ENCODE assay signal across 10 cellular contexts in the genomic region with DNA sequence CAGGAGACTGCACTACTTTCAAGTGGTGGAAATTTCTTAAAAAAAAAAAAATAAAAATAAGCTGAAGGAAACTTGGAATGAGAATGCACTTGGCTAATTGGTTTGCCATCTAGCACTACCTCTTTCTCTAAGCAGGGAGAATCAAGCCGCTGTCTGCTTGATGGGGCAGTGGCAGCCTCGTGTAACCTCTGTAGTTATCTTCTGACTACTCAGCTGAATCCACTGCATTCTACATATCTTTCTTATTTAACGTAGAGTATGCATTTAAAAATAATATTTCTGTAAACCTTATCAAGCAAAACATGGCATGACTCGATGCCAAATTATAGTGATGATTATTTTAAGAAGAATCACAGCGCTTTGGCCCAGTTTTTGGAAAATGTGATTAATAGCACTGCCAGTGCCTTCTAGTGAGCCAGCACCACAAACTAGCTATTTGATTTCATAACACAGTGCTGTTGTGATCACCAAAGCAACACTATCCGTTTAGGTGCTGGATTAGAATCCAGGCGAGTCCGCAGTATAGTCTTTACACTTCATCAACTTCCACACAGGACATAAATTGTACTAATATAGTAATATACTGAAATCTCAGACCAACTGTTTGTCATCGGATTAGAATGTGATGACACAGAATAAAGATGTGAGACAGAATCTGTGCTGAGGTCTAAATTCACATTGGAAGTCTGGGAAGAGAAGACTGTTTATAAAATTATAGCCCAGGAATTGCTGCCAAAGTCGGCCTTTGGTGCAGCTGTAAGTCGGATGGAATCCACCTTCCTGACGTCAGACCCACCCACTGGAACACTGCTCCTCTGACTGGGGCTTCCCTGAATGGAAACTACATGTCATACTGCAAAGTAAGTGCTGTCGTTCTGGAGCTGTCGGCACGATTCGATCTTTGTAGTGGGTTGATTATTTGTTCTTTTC.
DNase-seq lines count a peak whose midpoint lies in the region; ATAC-seq and TF ChIP-seq lines count a peak whose summit lies in the region.
"Had no signal": no experiment of that assay in that cellular context is flagged by ENCODE, and none has a peak within 500 bp of the region (broad histone marks: within the 10 kb centered on the region; RNA-seq: fewer than 3 reads in every experiment).

No MANE protein-coding gene starts in this region.

- H2BK5ac ChIP-seq in IMR-90 (ENCODE audit: low read depth, low read length, poor library complexity, severe bottlenecking), result peak overlapping the region; percentile 99

- H3K4me3 ChIP-seq in IMR-90 (ENCODE audit: insufficient read depth, low read depth, low read length), result peak overlapping the region; percentile 23; the same call in 1 of the 2 replicates
- H3K4me3 ChIP-seq in thoracic aorta, result peak overlapping the region; percentile 66

- in situ Hi-C loops in IMR-90 (cut with MboI; ENCODE audit: low sequenced_read_pairs), result no loop called here

- ATAC-seq in IMR-90 (ENCODE audit: low read depth) (peak; percentile 76), thoracic aorta (ENCODE audit: insufficient number of reproducible peaks, low FRiP score, low read depth) (peak; percentile 89), HG03342 (IDR thresholded peaks at IDR 0.05; ENCODE audit: unreplicated experiment) (no peak)
- no peak for ATAC-seq in stimulated activated memory B cell treated with anti-CD40 and anti-IgM and Interleukin-4, amounts not matched to agents 10 μg/mL and 1 μg/mL and 100 μg/mL, for 72 hours

- no peaks in the 10 kb centered on the region for H3K9me3 Mint-ChIP-seq in stimulated activated memory B cell treated with anti-CD40 and anti-IgM and Interleukin-4, amounts not matched to agents 10 μg/mL and 1 μg/mL and 100 μg/mL, for 72 hours
- H3K9me3 Mint-ChIP-seq: activated CD4-positive, alpha-beta T cell treated with anti-CD3 and anti-CD28 coated beads, Interleukin-2, amount 10 ng/mL, durations not matched to agents 7 days and 5 days; endodermal cell had no signal

- H3K9me3 ChIP-seq in IMR-90 (ENCODE audit: control insufficient read depth, insufficient read depth, low read length), result no peaks in the 10 kb centered on the region
- no peaks in the 10 kb centered on the region for H3K9me3 ChIP-seq in thoracic aorta

- CTCF ChIA-PET in IMR-90 (lab: Yijun Ruan, JAX), result no interaction called here

- H3K27me3 Mint-ChIP-seq in stimulated activated memory B cell treated with anti-CD40 and anti-IgM and Interleukin-4, amounts not matched to agents 10 μg/mL and 1 μg/mL and 100 μg/mL, for 72 hours, result no peaks in the 10 kb centered on the region
- H3K27me3 Mint-ChIP-seq: activated CD4-positive, alpha-beta T cell treated with anti-CD3 and anti-CD28 coated beads, Interleukin-2, amount 10 ng/mL, durations not matched to agents 7 days and 5 days had no signal

- TF ChIP-seq RAD21 in IMR-90 (IDR thresholded peaks at IDR 0.05; ENCODE audit: low read length), result peak; percentile 53

- H3K27ac Mint-ChIP-seq in stimulated activated memory B cell treated with anti-CD40 and anti-IgM and Interleukin-4, amounts not matched to agents 10 μg/mL and 1 μg/mL and 100 μg/mL, for 72 hours, result no peak overlapping the region
- H3K27ac Mint-ChIP-seq: activated CD4-positive, alpha-beta T cell treated with anti-CD3 and anti-CD28 coated beads, Interleukin-2, amount 10 ng/mL, durations not matched to agents 7 days and 5 days; endodermal cell had no signal

- H4K20me1 ChIP-seq in IMR-90 (ENCODE audit: insufficient read depth, low read length), result no peaks in the 10 kb centered on the region

- H3K27ac ChIP-seq in IMR-90 (ENCODE audit: insufficient read depth, low read length) (peak overlapping the region; percentile 63), thoracic aorta (peak overlapping the region; percentile 91)

- peak overlapping the region; percentile 78 for H4K5ac ChIP-seq in IMR-90 (ENCODE audit: low read depth, low read length)

- H2BK20ac ChIP-seq in IMR-90 (ENCODE audit: low read depth, low read length), result peak overlapping the region; percentile 98

- H3K4me2 ChIP-seq in IMR-90 (ENCODE audit: low read depth, low read length), result peak overlapping the region; percentile 67

- H2AFZ ChIP-seq in IMR-90 (replicated peaks; ENCODE audit: low read length, poor library complexity), result peak overlapping the region; percentile 52

- H2BK120ac ChIP-seq in IMR-90 (ENCODE audit: low read depth, low read length), result peak overlapping the region; percentile 99

- dilution Hi-C loops in IMR-90 (cut with HindIII; ENCODE audit: low sequenced_read_pairs, unreplicated experiment), result no loop called here

- H2AK5ac ChIP-seq in IMR-90 (ENCODE audit: low read depth, low read length), result peak overlapping the region; percentile 86

- BruUV-seq in IMR-90 (replicated peaks; lab: Mats Ljungman, UMichigan), result no TSS peak

- TF ChIP-seq POLR2A in IMR-90 (IDR thresholded peaks at IDR 0.05; ENCODE audit: low read depth, low read length), result peak; percentile 66

- no peak overlapping the region for H2AK9ac ChIP-seq in IMR-90 (replicated peaks; ENCODE audit: low read depth, low read length, poor library complexity)

- H3K4ac ChIP-seq in IMR-90 (ENCODE audit: low read depth, low read length), result peak overlapping the region; percentile 95

- peaks cover 7 to 12% of the 10 kb centered on the region in 2 experiments for H3K79me1 ChIP-seq in IMR-90 (ENCODE audit: low read depth in 1 of 2, low read length in 2 of 2)

- peak overlapping the region; percentile 95 for H4K91ac ChIP-seq in IMR-90 (ENCODE audit: insufficient read depth, low read depth, low read length)

- H3K4me1 ChIP-seq in IMR-90 (ENCODE audit: control insufficient read depth, insufficient read depth, low read length) (peaks cover 16% of the 10 kb centered on the region), thoracic aorta (ENCODE audit: control insufficient read depth in 1 of 2, low read depth in 2 of 2) (peaks cover 11 to 22% of the 10 kb centered on the region in 2 donors)

- H3K23ac ChIP-seq in IMR-90 (ENCODE audit: low read depth, low read length), result peak overlapping the region; percentile 95

- WGBS in IMR-90 (ENCODE audit: extremely low coverage in 2 of 2, insufficient read length in 1 of 2), 2 experiments, result 0% methylated on average over 1 of the region's 16 CpGs; no CpG with 5 or more reads in 1 of the 2 experiments

- peak overlapping the region; percentile 92 for H3K14ac ChIP-seq in IMR-90 (replicated peaks; ENCODE audit: low read depth, low read length)

- peak overlapping the region; percentile 99 for H3K56ac ChIP-seq in IMR-90 (ENCODE audit: extremely low read depth, insufficient read depth, low read length)

- DNase-seq in IMR-90, result peak; percentile 100
- DNase-seq in cerebellar cortex (ENCODE audit: low spot score), result peak; percentile 52
- peak; percentile 98 for DNase-seq in kidney tubule cell (ENCODE audit: low spot score)
- peak; percentile 80 for DNase-seq in thoracic aorta (ENCODE audit: low spot score)
- DNase-seq in stimulated activated CD4-positive, alpha-beta T cell treated with anti-CD3 and anti-CD28 coated beads, Interleukin-15, amount 100 ng/mL, for 24 hours, result no peak
- DNase-seq in effector CD4-positive, alpha-beta T cell, result no peak
- DNase-seq: activated CD4-positive, alpha-beta T cell treated with anti-CD3 and anti-CD28 coated beads, Interleukin-2, amount 10 ng/mL, durations not matched to agents 7 days and 5 days; endodermal cell had no signal

- peak overlapping the region; percentile 79 for H3K18ac ChIP-seq in IMR-90 (ENCODE audit: low read depth, low read length)

- H4K8ac ChIP-seq in IMR-90 (ENCODE audit: low read depth in 2 of 2, low read length in 2 of 2), result peak overlapping the region; percentile 86 to 94

- intact Hi-C loops in IMR-90 (cut with micrococcal nuclease), result loop anchor here (1.0 to 2.0 kb wide), 3 partner anchors 30 to 826 kb away; partner anchors contain the start of genes ETAA1 and MEIS1

- no peaks in the 10 kb centered on the region for H3K36me3 Mint-ChIP-seq in stimulated activated memory B cell treated with anti-CD40 and anti-IgM and Interleukin-4, amounts not matched to agents 10 μg/mL and 1 μg/mL and 100 μg/mL, for 72 hours

- peaks cover 6% of the 10 kb centered on the region for H3K9me1 ChIP-seq in IMR-90 (ENCODE audit: insufficient read depth, low read length)

- no peak overlapping the region for H3K4me3 Mint-ChIP-seq in stimulated activated memory B cell treated with anti-CD40 and anti-IgM and Interleukin-4, amounts not matched to agents 10 μg/mL and 1 μg/mL and 100 μg/mL, for 72 hours
- H3K4me3 Mint-ChIP-seq: activated CD4-positive, alpha-beta T cell treated with anti-CD3 and anti-CD28 coated beads, Interleukin-2, amount 10 ng/mL, durations not matched to agents 7 days and 5 days; endodermal cell had no signal

- H2BK15ac ChIP-seq in IMR-90 (ENCODE audit: low read depth, low read length), result peak overlapping the region; percentile 95

- H3K9ac ChIP-seq in IMR-90 (ENCODE audit: low read depth, low read length), result peak overlapping the region; percentile 70; the same call in 1 of the 2 replicates

- H3K36me3 ChIP-seq in IMR-90 (ENCODE audit: control insufficient read depth, insufficient read depth, low read length) (no peaks in the 10 kb centered on the region), thoracic aorta (no peaks in the 10 kb centered on the region)

- POLR2A ChIA-PET in IMR-90 (lab: Charles Lee; ENCODE audit: unreplicated experiment), result interaction anchor here (0.5 kb wide), 2 partner anchors 134 to 828 kb away, joined by 3 to 6 read pairs; no protein-coding TSS in a partner anchor

- H3K27me3 ChIP-seq in IMR-90 (ENCODE audit: control insufficient read depth, insufficient read depth, low read length) (no peaks in the 10 kb centered on the region), thoracic aorta (replicated peaks; ENCODE audit: insufficient read depth) (no peaks in the 10 kb centered on the region)

- H3K4me1 Mint-ChIP-seq in stimulated activated memory B cell treated with anti-CD40 and anti-IgM and Interleukin-4, amounts not matched to agents 10 μg/mL and 1 μg/mL and 100 μg/mL, for 72 hours, result no peaks in the 10 kb centered on the region
- H3K4me1 Mint-ChIP-seq: activated CD4-positive, alpha-beta T cell treated with anti-CD3 and anti-CD28 coated beads, Interleukin-2, amount 10 ng/mL, durations not matched to agents 7 days and 5 days had no signal

- TF ChIP-seq CTCF in IMR-90 (conservative IDR thresholded peaks at IDR 0.05; ENCODE audit: low read depth, low read length) (no peak), thoracic aorta (IDR thresholded peaks at IDR 0.05) (no peak)

TF ChIP-seq in IMR-90, 13 proteins besides CTCF, POLR2A, EP300 and RAD21 (continues in another document):
- TF ChIP-seq NFE2L2 (IDR thresholded peaks at IDR 0.05; ENCODE audit: low read depth, low read length) (peak; percentile 69; the same call in 1 of the 2 replicates), SMC3 (IDR thresholded peaks at IDR 0.05; ENCODE audit: low read depth, low read length) (peak; percentile 32; the same call in 1 of the 2 replicates), CEBPB (IDR thresholded peaks at IDR 0.05; ENCODE audit: low read depth, low read length) (peak; percentile 69), MAZ (IDR thresholded peaks at IDR 0.05; ENCODE audit: borderline replicate concordance, low read depth, low read length) (peak; percentile 62; the same call in 1 of the 2 replicates), MAFK (IDR thresholded peaks at IDR 0.05; ENCODE audit: low read depth, low read length) (peak; percentile 65), RFX5 (IDR thresholded peaks at IDR 0.05; ENCODE audit: low read depth, low read length) (no peak)

Comparison
In these comparisons a context has a peak if more than half of its experiments do, and no peak if none do; other contexts are left out.
1. ATAC-seq: peak in IMR-90 (single experiment) and thoracic aorta (single experiment); none in stimulated activated memory B cell treated with anti-CD40 and anti-IgM and Interleukin-4, amounts not matched to agents 10 μg/mL and 1 μg/mL and 100 μg/mL, for 72 hours (single experiment) and HG03342 (single experiment).
2. DNase-seq: peak in IMR-90 (single experiment), cerebellar cortex (single experiment), kidney tubule cell (single experiment) and thoracic aorta (single experiment); none in stimulated activated CD4-positive, alpha-beta T cell treated with anti-CD3 and anti-CD28 coated beads, Interleukin-15, amount 100 ng/mL, for 24 hours (single experiment) and effector CD4-positive, alpha-beta T cell (single experiment).